In the genomic region with DNA sequence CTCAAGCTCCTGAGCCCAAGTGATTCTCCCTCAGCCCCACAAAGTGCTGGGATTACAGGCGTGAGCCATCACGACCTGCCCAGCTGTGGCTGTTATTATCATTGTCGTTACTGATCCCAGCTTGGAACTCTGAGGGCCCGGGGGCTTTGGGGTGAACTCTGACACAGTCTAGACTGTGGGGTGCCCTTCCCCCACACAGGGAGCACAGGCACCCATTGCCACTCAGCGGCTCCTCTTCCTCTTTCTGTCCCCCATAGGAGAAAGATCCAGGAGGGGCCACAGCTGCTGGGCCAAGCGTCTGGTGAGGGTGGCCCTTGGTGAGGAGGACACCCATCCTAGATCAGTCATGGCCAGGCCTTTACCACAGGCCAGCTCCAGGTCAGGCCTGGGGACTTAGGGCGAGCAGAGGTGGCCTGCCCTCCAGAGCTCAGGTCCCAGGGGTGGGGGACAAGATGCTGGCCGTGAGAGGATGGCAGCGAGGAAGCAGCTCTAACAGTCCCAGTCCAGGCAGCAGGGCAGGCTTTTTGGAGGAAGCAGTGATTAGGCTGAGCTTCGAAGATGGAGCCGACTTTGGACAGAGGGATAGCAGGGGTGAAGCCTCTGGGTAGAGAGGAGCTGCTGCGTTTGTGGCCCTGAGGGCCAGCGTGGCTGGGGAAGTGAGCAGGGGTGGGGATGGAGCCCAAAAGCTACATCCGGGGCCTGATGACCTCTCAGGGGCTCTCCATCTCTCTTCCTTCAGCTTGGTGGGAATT, we compare ENCODE assay signal across 18 cellular contexts. TPM values are rescaled to one million over a fixed set of nuclear protein-coding genes. Genes with fewer than 3 reads are reported as not detected.
DNase-seq lines count a peak whose midpoint lies in the region; ATAC-seq and TF ChIP-seq lines count a peak whose summit lies in the region.
"Had no signal": no experiment of that assay in that cellular context is flagged by ENCODE, and none has a peak within 500 bp of the region (broad histone marks: within the 10 kb centered on the region; RNA-seq: fewer than 3 reads in every experiment).

No MANE protein-coding gene starts in this region.

- no peak for TF ChIP-seq POLR2A in lower leg skin (IDR thresholded peaks at IDR 0.05)

- H3K36me3 ChIP-seq in right atrium auricular region (no peaks in the 10 kb centered on the region), lower lobe of right lung (no peaks in the 10 kb centered on the region)
- H3K36me3 ChIP-seq: breast epithelium, pancreas, Peyer's patch, suprapubic skin had no signal

- H3K4me3 ChIP-seq in right atrium auricular region (no peak overlapping the region), lower lobe of right lung (no peak overlapping the region), lower leg skin (ENCODE audit: low read depth, poor library complexity, severe bottlenecking) (no peak overlapping the region)
- H3K4me3 ChIP-seq: breast epithelium, pancreas, Peyer's patch, suprapubic skin had no signal

- H3K4me3 Mint-ChIP-seq in T-helper 17 cell = peak overlapping the region; percentile 19

- H3K27ac ChIP-seq in right atrium auricular region = peak overlapping the region in 1 of 2 donors; percentile 35
- peak overlapping the region; percentile 87 for H3K27ac ChIP-seq in lower lobe of right lung
- H3K27ac ChIP-seq: pancreas, suprapubic skin had no signal

- DNase-seq in left cardiac atrium = peak; percentile 20
- DNase-seq in right atrium auricular region (ENCODE audit: low spot score) = no peak
- no peak for DNase-seq in T-helper 17 cell
- DNase-seq in lower lobe of right lung = no peak
- DNase-seq in lower leg skin (ENCODE audit: low spot score in 2 of 2) = no peak
- DNase-seq in cortex of kidney (lab: John Stamatoyannopoulos, UW) = no peak
- DNase-seq: activated gamma-delta T cell; effector memory CD4-positive, alpha-beta T cell; HFFc6; NCI-H1436 treated with DMSO at 0.1 percent for 48 hours; NCI-H510A; Peyer's patch had no signal

- H3K27me3 ChIP-seq in right atrium auricular region (no peaks in the 10 kb centered on the region), lower lobe of right lung (ENCODE audit: low read depth) (no peaks in the 10 kb centered on the region)
- H3K27me3 ChIP-seq: breast epithelium, pancreas, Peyer's patch had no signal

- WGBS in lower leg skin, 2 donors = 86 to 91% methylated on average over 14 of the region's 14 CpGs

- intact Hi-C loops in left cardiac atrium (cut with DNase I) (no loop called here), lower lobe of right lung (cut with DNase I) (no loop called here), lower leg skin (cut with DNase I; ENCODE audit: low total_unique reads) (no loop called here)

- H3K27me3 Mint-ChIP-seq in T-helper 17 cell = no peaks in the 10 kb centered on the region

- no peak overlapping the region for H3K27ac Mint-ChIP-seq in T-helper 17 cell
- H3K27ac Mint-ChIP-seq: HFFc6 had no signal

- H3K4me1 Mint-ChIP-seq in T-helper 17 cell = peaks cover 50% of the 10 kb centered on the region

- ATAC-seq in left cardiac atrium = no peak
- ATAC-seq in T-helper 17 cell = no peak
- no peak for ATAC-seq in lower lobe of right lung
- ATAC-seq in HG02981 (IDR thresholded peaks at IDR 0.05; ENCODE audit: unreplicated experiment) = no peak
- ATAC-seq: pancreas had no signal

- no peak for TF ChIP-seq CTCF in right atrium auricular region (IDR thresholded peaks at IDR 0.05)
- no peak for TF ChIP-seq CTCF in lower lobe of right lung (IDR thresholded peaks at IDR 0.05)
- TF ChIP-seq CTCF in lower leg skin (IDR thresholded peaks at IDR 0.05) = no peak

- no peaks in the 10 kb centered on the region for H3K36me3 Mint-ChIP-seq in T-helper 17 cell (ENCODE audit: low read depth)

- H3K9me3 ChIP-seq in right atrium auricular region (no peaks in the 10 kb centered on the region), T-helper 17 cell (ENCODE audit: control insufficient read depth, low read length, poor library complexity, severe bottlenecking) (no peaks in the 10 kb centered on the region), lower lobe of right lung (no peaks in the 10 kb centered on the region)
- H3K9me3 ChIP-seq: breast epithelium, pancreas, Peyer's patch, suprapubic skin had no signal

- peaks cover 0 to 41% of the 10 kb centered on the region in 2 donors for H3K4me1 ChIP-seq in right atrium auricular region
- peaks cover 66% of the 10 kb centered on the region for H3K4me1 ChIP-seq in lower lobe of right lung
- H3K4me1 ChIP-seq: pancreas had no signal

RNA-seq across cellular contexts. Expression of gene TMEM235, which starts 24.7 kb away (rescaled TPM):
- total RNA-seq in left cardiac atrium (not detected), right atrium auricular region (not detected), T-helper 17 cell (not detected), lower lobe of right lung (not detected), lower leg skin (not detected)
- total RNA-seq: activated CD8-positive, alpha-beta memory T cell treated with anti-CD3 and anti-CD28 coated beads for 36 hours; breast epithelium; Daoy; HFFc6; pancreas; Peyer's patch; suprapubic skin had no signal

RNA-seq across cellular contexts. Expression of gene BIRC5, which starts 42.1 kb away (rescaled TPM):
- total RNA-seq in left cardiac atrium (1 to 10 TPM in 1 of 2 donors, under 1 TPM in 1; 0.16 to 1.6 TPM), right atrium auricular region (1 to 10 TPM in 1 of 2 donors, not detected in 1; 3.7 TPM), T-helper 17 cell (under 1 TPM; 0.40 to 0.44 TPM), lower lobe of right lung (1.8 TPM), lower leg skin (1 to 10 TPM; 1.8 to 6.7 (median 3.9) TPM)
